Comparison of ENCODE assay signal across 24 cellular contexts in the genomic region with DNA sequence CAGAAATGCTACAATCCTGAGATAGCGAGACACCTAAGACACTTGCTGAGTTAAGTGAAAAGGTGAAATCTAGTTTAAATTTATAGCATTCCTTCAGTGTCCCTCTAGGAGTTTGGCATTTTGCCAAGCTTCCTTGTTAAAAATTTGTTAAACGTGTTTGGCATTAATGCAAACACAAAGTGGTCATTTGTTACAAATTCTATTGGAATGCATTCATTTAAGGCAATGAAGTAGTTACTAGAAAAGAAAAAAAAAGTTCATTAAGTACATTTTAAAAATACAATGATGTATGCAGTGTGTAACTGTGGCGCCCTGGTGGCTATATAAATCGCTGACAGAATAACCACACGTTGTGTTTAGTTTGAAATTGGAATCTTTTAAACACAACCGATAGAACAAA. TPM values are rescaled to one million over a fixed set of nuclear protein-coding genes. Genes with fewer than 3 reads are reported as not detected.
DNase-seq lines count a peak whose midpoint lies in the region; ATAC-seq and TF ChIP-seq lines count a peak whose summit lies in the region.
"Had no signal": no experiment of that assay in that cellular context is flagged by ENCODE, and none has a peak within 500 bp of the region (broad histone marks: within the 10 kb centered on the region; RNA-seq: fewer than 3 reads in every experiment).

No MANE protein-coding gene starts in this region.

- H3K27ac ChIP-seq in stomach, result no peak overlapping the region
- H3K27ac ChIP-seq: ascending aorta, coronary artery, gastroesophageal sphincter, suprapubic skin had no signal

- ATAC-seq in GM18517 (IDR thresholded peaks at IDR 0.05; ENCODE audit: unreplicated experiment) (no peak), HG02610 (IDR thresholded peaks at IDR 0.05; ENCODE audit: unreplicated experiment) (no peak)
- ATAC-seq: gastroesophageal sphincter, HCT116, T-helper 17 cell, WTC11 had no signal

- H3K4me1 ChIP-seq in stomach, result peaks cover 0 to 9% (median 0%) of the 10 kb centered on the region in 4 donors
- H3K4me1 ChIP-seq: ascending aorta had no signal

- no peak for TF ChIP-seq POLR2A in stomach (IDR thresholded peaks at IDR 0.05)

- no peak for TF ChIP-seq RAD21 in Ishikawa (IDR thresholded peaks at IDR 0.05; ENCODE audit: low read depth)

- H3K27me3 ChIP-seq in kidney epithelial cell (ENCODE audit: control insufficient read depth, insufficient read depth, low read length) (no peaks in the 10 kb centered on the region), stomach (peaks cover 0 to 6% (median 0%) of the 10 kb centered on the region in 3 donors)
- H3K27me3 ChIP-seq: ascending aorta, gastroesophageal sphincter had no signal

- TF ChIP-seq EP300 in Ishikawa (IDR thresholded peaks at IDR 0.05; ENCODE audit: borderline replicate concordance) (no peak), stomach (IDR thresholded peaks at IDR 0.05) (no peak)

- no peak for TF ChIP-seq CTCF in kidney epithelial cell (IDR thresholded peaks at IDR 0.05; ENCODE audit: insufficient read depth, low read length, poor library complexity, severe bottlenecking)
- no peak for TF ChIP-seq CTCF in stomach (IDR thresholded peaks at IDR 0.05)

- H3K4me3 ChIP-seq in kidney epithelial cell (ENCODE audit: low read depth, low read length) (no peak overlapping the region), stomach (no peak overlapping the region)
- H3K4me3 ChIP-seq: ascending aorta, coronary artery, gastroesophageal sphincter, suprapubic skin had no signal

- no peaks in the 10 kb centered on the region for H3K36me3 ChIP-seq in kidney epithelial cell (ENCODE audit: control insufficient read depth, insufficient read depth, low read length)
- no peaks in the 10 kb centered on the region for H3K36me3 ChIP-seq in stomach
- H3K36me3 ChIP-seq: ascending aorta, gastroesophageal sphincter, suprapubic skin had no signal

- in situ Hi-C loops in Caki2 (cut with HindIII; ENCODE audit: low pct_unique_long_range_greater_than_20kb, low sequenced_read_pairs), result no loop called here

- peak; percentile 89 for DNase-seq in Caki2 (ENCODE audit: low read depth)
- DNase-seq in astrocyte of the hippocampus (ENCODE audit: low read depth, low spot score), result peak; percentile 70
- peak; percentile 52 for DNase-seq in kidney epithelial cell (ENCODE audit: low read depth)
- no peak for DNase-seq in stomach
- no peak for DNase-seq in UCSD-AML1 (lab: John Stamatoyannopoulos, UW; ENCODE audit: unreplicated experiment)
- DNase-seq: activated CD4-positive, alpha-beta memory T cell treated with anti-CD3 and anti-CD28 coated beads, Interleukin-2, amount 10 ng/mL, durations not matched to agents 7 days and 5 days; activated naive CD4-positive, alpha-beta T cell treated with anti-CD3 and anti-CD28 coated beads, Interleukin-2, amount 50 U/mL, for 16 hours; CD4-positive, CD25-positive, alpha-beta regulatory T cell; DMS53; NCI-H2029 treated with DMSO at 0.1 percent for 48 hours; NCI-H510A; nucleus accumbens; Right ventricle myocardium superior; T-helper 17 cell had no signal

- intact Hi-C loops in stomach (cut with DNase I; ENCODE audit: low total_unique reads), result no loop called here

- WGBS in stomach, 5 donors, result 46 to 57% (median 51%) methylated on average over 6 of the region's 6 CpGs

- H3K9me3 ChIP-seq in stomach, result no peaks in the 10 kb centered on the region
- H3K9me3 ChIP-seq: ascending aorta, gastroesophageal sphincter, suprapubic skin had no signal

TF ChIP-seq in Ishikawa, 13 proteins besides CTCF, POLR2A, EP300 and RAD21:
- peak; percentile 38; the same call in 1 of the 2 replicates for TF ChIP-seq NFIC (IDR thresholded peaks at IDR 0.05)
- TF ChIP-seq TCF12 (IDR thresholded peaks at IDR 0.05; ENCODE audit: low read depth), result no peak

RNA-seq across cellular contexts. Expression of gene WNT5A, which starts 31.3 kb away (rescaled TPM):
- total RNA-seq in Caki2 (2014; rRNA removed; shearing (Covaris generic); ENCODE audit: low replicate concordance), result 8.1 and 10.9 TPM in 2 replicates
- total RNA-seq in kidney epithelial cell (10.7 and 16.4 TPM in 2 replicates), stomach (10 to 100 TPM in 3 of 5 donors, 1 to 10 TPM in 2; 4.1 to 44.2 (median 10.9) TPM)
- 1 to 10 TPM; 1.2 to 4.5 (median 1.4) TPM for polyA plus RNA-seq in stomach
- total RNA-seq: activated CD4-positive, alpha-beta memory T cell treated with anti-CD3 and anti-CD28 coated beads, Interleukin-2, amount 10 ng/mL, durations not matched to agents 7 days and 5 days; CD4-positive, CD25-positive, alpha-beta regulatory T cell; T-helper 17 cell had no signal
- polyA plus RNA-seq: CD4-positive, CD25-positive, alpha-beta regulatory T cell; IgD-negative memory B cell had no signal

Comparison
In these comparisons a context has a peak if more than half of its experiments do, and no peak if none do; other contexts are left out.
1. DNase-seq: peak in Caki2 (single experiment), astrocyte of the hippocampus (single experiment) and kidney epithelial cell (single experiment); none in stomach (single experiment) and UCSD-AML1 (single experiment).